ENCODE assay signal across 1 cellular context in genomic region chr7:157737151-157738063, GRCh38.
TF ChIP-seq lines count a peak whose summit lies in the region.

No MANE protein-coding gene starts in this region.

TF ChIP-seq in IMR-90, 13 proteins besides CTCF, POLR2A, EP300 and RAD21:
- TF ChIP-seq RCOR1 (IDR thresholded peaks at IDR 0.05; ENCODE audit: insufficient replicate concordance, low read length) = no peak
- TF ChIP-seq CHD1 (IDR thresholded peaks at IDR 0.05; ENCODE audit: low read depth, low read length) = no peak
- no peak for TF ChIP-seq MAZ (IDR thresholded peaks at IDR 0.05; ENCODE audit: borderline replicate concordance, low read depth, low read length)
- TF ChIP-seq RFX5 (IDR thresholded peaks at IDR 0.05; ENCODE audit: low read depth, low read length) = no peak
